In the genomic region with DNA sequence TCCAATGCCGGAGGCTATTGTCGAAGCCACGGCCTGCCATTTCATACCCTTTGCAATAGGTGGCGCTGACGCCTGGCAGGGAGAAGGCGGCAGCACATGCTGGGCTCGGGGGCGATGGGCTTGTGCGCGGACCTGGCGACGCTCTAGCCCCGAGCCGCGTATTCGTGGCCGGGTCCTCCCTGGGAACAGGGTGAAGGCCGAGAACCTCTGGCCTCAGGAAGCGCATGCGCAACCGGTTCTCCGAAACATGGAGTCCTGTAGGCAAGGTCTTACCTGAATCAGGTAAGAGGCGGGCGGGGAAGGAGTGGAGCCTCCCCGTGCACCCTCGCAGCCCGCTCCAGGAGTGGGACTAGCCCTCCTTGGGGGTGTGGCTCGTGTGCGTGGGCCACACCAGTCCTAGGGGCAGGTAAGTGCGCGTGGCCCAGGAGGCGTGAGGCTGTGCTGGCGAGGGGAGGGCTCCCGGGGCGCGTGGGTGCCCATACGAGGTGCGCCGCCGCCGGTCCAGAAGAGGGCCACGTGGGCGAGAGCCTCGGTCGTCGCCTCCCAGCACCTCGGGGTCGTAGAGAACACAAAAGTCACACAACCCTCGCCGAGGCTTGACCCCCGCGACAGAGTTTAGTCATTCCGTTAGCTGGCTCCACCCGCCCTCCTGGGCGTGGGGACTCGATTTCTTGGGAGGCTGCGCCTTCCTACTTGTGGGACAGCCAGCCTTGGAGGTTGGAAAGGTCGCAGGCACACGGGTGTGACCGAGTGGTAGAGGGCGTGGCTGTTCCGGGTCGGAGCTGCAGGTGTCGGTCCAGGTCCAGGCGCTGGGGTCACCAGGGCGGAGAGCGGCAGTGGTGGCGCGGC, we compare ENCODE assay signal across 8 cellular contexts. TPM values are rescaled to one million over a fixed set of nuclear protein-coding genes. Genes with fewer than 3 reads are reported as not detected.
A peak's percentile ranks its signal among the peaks of the same experiment; 100 is the strongest.
DNase-seq lines count a peak whose midpoint lies in the region; ATAC-seq and TF ChIP-seq lines count a peak whose summit lies in the region.

No MANE protein-coding gene starts in this region.

- intact Hi-C loops in natural killer cell (cut with micrococcal nuclease): no loop called here

- TF ChIP-seq CTCF in natural killer cell (IDR thresholded peaks at IDR 0.05): peak; percentile 73

- peaks cover 34% of the 10 kb centered on the region for H3K9me3 ChIP-seq in BLaER1
- no peaks in the 10 kb centered on the region for H3K9me3 ChIP-seq in subcutaneous abdominal adipose tissue (ENCODE audit: control insufficient read depth in 5 of 5, low read length in 5 of 5)

- DNase-seq in NCI-H526 (lab: John Stamatoyannopoulos, UW) (peak; percentile 53 to 84), activated T-cell treated with anti-CD3 and anti-CD28 coated beads for 48 hours (ENCODE audit: low read depth) (peak; percentile 47), erythroblast (lab: John Stamatoyannopoulos, UW) (peak; percentile 74 to 75), natural killer cell (no peak), NK-92 (lab: John Stamatoyannopoulos, UW; ENCODE audit: unreplicated experiment) (no peak)

- H3K27ac Mint-ChIP-seq in natural killer cell: peak overlapping the region in 1 of 2 donors; percentile 70

- ATAC-seq in GM21529 (IDR thresholded peaks at IDR 0.05; ENCODE audit: unreplicated experiment) (peak; percentile 50), natural killer cell (peak; percentile 76 to 91 (median 89))

- H3K9me3 Mint-ChIP-seq in natural killer cell: no peaks in the 10 kb centered on the region

- H3K4me3 ChIP-seq in BLaER1 (no peak overlapping the region), subcutaneous abdominal adipose tissue (ENCODE audit: low read depth in 1 of 5, low read length in 5 of 5) (peak overlapping the region; percentile 48 to 74 (median 70))

- peak overlapping the region; percentile 91 for H3K4me3 Mint-ChIP-seq in natural killer cell

- peak overlapping the region; percentile 18; the same call in 1 of the 2 replicates for H3K4me2 ChIP-seq in BLaER1

- H3K36me3 ChIP-seq in BLaER1 (no peaks in the 10 kb centered on the region), subcutaneous abdominal adipose tissue (ENCODE audit: control insufficient read depth in 5 of 5, insufficient read depth in 5 of 5, low read length in 5 of 5) (no peaks in the 10 kb centered on the region)

- no peak for TF ChIP-seq POLR2A in erythroblast (IDR thresholded peaks at IDR 0.05; ENCODE audit: low read length)

- H3K4me1 Mint-ChIP-seq in natural killer cell: peaks cover 24 to 32% of the 10 kb centered on the region in 2 donors

- peaks cover 18% of the 10 kb centered on the region for H3K27me3 ChIP-seq in BLaER1
- no peaks in the 10 kb centered on the region for H3K27me3 ChIP-seq in subcutaneous abdominal adipose tissue (ENCODE audit: control insufficient read depth in 5 of 5, insufficient read depth in 4 of 5, low read length in 5 of 5)

- H3K36me3 Mint-ChIP-seq in natural killer cell: no peaks in the 10 kb centered on the region

- H3K27me3 Mint-ChIP-seq in natural killer cell (ENCODE audit: low read depth in 2 of 2): peaks cover 47 to 60% of the 10 kb centered on the region in 2 donors

- no peaks in the 10 kb centered on the region for H4K20me1 ChIP-seq in BLaER1

- H3K27ac ChIP-seq in BLaER1: no peak overlapping the region
- peak overlapping the region; percentile 69 for H3K27ac ChIP-seq in subcutaneous abdominal adipose tissue (ENCODE audit: low read depth, low read length)

- no peaks in the 10 kb centered on the region; the same call in 1 of the 2 replicates for H3K4me1 ChIP-seq in BLaER1
- H3K4me1 ChIP-seq in subcutaneous abdominal adipose tissue (ENCODE audit: control insufficient read depth in 5 of 5, insufficient read depth in 5 of 5, low read length in 5 of 5): peaks cover 4 to 50% (median 37%) of the 10 kb centered on the region in 5 donors

- H3K9ac ChIP-seq in BLaER1 (no peak overlapping the region), subcutaneous abdominal adipose tissue (ENCODE audit: low read length in 5 of 5) (peak overlapping the region; percentile 16 to 72 (median 56))

RNA-seq across cellular contexts. Expression of a gene that starts 5.5 kb away (rescaled TPM):
- total RNA-seq in natural killer cell: 1 to 10 TPM in 1 of 3 donors, under 1 TPM in 2; 0.55 to 2.2 (median 0.70) TPM

RNA-seq across cellular contexts. Expression of a gene that starts 45.5 kb away (rescaled TPM):
- 10 to 100 TPM in 2 of 3 donors, 1 to 10 TPM in 1; 8.7 to 14.2 (median 11.2) TPM for total RNA-seq in natural killer cell

Comparison
In these comparisons a context has a peak if more than half of its experiments do, and no peak if none do; other contexts are left out.
1. DNase-seq: peak in NCI-H526 (2 of 2), activated T-cell treated with anti-CD3 and anti-CD28 coated beads for 48 hours (single experiment) and erythroblast (2 of 2); none in natural killer cell (single experiment) and NK-92 (single experiment).